ENCODE assay signal across 23 cellular contexts in the genomic region with DNA sequence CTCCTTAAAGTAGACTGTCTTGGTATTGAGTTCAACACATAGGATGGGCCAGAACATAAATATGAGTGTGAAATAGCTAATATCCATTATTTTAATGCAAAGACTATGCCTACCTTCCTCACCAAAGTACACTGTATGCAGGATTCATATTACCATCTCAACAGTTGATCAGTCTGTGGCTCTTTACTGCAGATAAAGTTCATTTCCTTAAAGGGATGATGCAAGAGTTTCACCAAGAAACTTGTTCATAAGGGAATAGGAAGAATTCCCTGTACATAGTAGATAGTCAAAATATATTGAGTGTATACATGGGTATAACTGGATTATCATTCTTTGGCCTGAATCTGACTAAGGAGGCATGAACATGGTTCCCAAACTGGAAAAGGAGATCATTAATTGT. TPM values are rescaled to one million over a fixed set of nuclear protein-coding genes. Genes with fewer than 3 reads are reported as not detected.
"Had no signal": no experiment of that assay in that cellular context is flagged by ENCODE, and none has a peak within 500 bp of the region (broad histone marks: within the 10 kb centered on the region; RNA-seq: fewer than 3 reads in every experiment).

No MANE protein-coding gene starts in this region.

- DNase-seq: Kasumi-1, MM.1S, NCI-H1092 treated with DMSO at 0.1 percent for 48 hours, NCI-H1436, NCI-H187, NCI-H2029, NCI-H2081 treated with DMSO at 0.1 percent for 48 hours, NCI-H2171, NCI-H226, NCI-H446, NCI-H510A, NCI-H524 treated with DMSO at 0.1 percent for 48 hours, NCI-H69, NCI-H774, PC-9, Peyer's patch, SHP77 treated with DMSO at 0.1 percent for 48 hours, SJCRH30 had no signal

- H3K4me3 ChIP-seq: PC-9, Peyer's patch, SJCRH30 had no signal

RNA-seq across cellular contexts. Expression of a gene that starts 44.9 kb away (rescaled TPM):
- total RNA-seq: HT-29, M059J, OCI-LY7, PC-9, Peyer's patch, Right ventricle myocardium inferior, RPMI7951 had no signal
